Comparison of ENCODE assay signal across 8 cellular contexts in the genomic region with DNA sequence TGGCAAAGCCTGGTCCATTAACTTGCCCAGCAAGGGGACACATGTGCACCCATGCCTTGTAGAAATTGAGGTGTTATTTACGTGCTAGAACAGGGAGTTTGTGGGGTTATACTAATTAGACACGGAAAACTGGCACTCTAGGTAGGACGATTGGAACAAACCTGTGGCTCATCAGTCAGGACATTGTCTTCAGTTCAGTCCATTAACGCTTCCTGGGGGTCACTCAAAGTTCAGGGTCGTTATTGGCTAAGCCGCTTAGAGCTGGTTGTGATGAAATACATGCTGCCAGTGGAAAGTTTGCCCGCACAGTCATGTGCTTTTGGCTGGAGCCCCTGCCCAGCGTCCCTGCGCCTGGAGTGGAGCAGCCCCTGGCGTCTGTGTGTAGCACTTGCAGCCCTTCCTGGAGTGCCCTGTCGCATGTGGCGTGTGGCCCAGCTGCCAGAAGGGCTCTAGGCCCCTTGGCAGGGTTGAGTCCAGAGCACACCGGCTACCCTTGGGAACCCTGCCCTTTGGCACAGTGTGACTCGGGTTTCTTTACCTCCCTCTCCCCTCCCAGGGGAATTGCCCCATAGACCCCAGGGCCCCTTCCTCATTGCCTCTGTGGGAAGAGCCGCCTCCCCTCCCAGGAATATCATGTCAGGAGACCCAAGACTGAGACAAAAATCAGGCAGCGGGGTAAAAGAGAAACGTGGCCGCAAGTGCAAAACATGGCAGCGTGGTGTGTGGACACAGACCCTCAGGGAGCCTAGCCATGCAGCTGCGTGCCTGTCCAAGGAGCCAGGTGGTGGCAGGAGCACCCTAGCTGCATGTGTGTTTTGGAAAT. TPM values are rescaled to one million over a fixed set of nuclear protein-coding genes. Genes with fewer than 3 reads are reported as not detected.
A peak's percentile ranks its signal among the peaks of the same experiment; 100 is the strongest.
DNase-seq lines count a peak whose midpoint lies in the region; ATAC-seq and TF ChIP-seq lines count a peak whose summit lies in the region.

No MANE protein-coding gene starts in this region.

- no peak overlapping the region for H3K4me3 Mint-ChIP-seq in activated CD4-positive, alpha-beta T cell treated with anti-CD3 and anti-CD28 coated beads, Interleukin-2, amount 10 ng/mL, durations not matched to agents 24 days and 14 days

- H3K27ac Mint-ChIP-seq in activated CD4-positive, alpha-beta T cell treated with anti-CD3 and anti-CD28 coated beads, Interleukin-2, amount 10 ng/mL, durations not matched to agents 24 days and 14 days, result no peak overlapping the region

- peaks cover 14% of the 10 kb centered on the region for H3K36me3 Mint-ChIP-seq in activated CD4-positive, alpha-beta T cell treated with anti-CD3 and anti-CD28 coated beads, Interleukin-2, amount 10 ng/mL, durations not matched to agents 24 days and 14 days (ENCODE audit: low read depth)

- H3K9me3 Mint-ChIP-seq in activated CD4-positive, alpha-beta T cell treated with anti-CD3 and anti-CD28 coated beads, Interleukin-2, amount 10 ng/mL, durations not matched to agents 24 days and 14 days, result no peaks in the 10 kb centered on the region

- DNase-seq in SKM-1 (lab: John Stamatoyannopoulos, UW; ENCODE audit: unreplicated experiment) (peak; percentile 66), Right ventricle myocardium superior (peak; percentile 86), putamen (ENCODE audit: low spot score) (peak; percentile 89), dedifferentiated amniotic fluid mesenchymal stem cell (ENCODE audit: extremely low spot score) (no peak), NCI-H2029 treated with DMSO at 0.1 percent for 48 hours (lab: John Stamatoyannopoulos, UW) (no peak), T1000 (lab: John Stamatoyannopoulos, UW) (no peak)
- DNase-seq in activated CD4-positive, alpha-beta T cell treated with anti-CD3 and anti-CD28 coated beads, Interleukin-2, amount 10 ng/mL, durations not matched to agents 24 days and 14 days, result no peak

- H3K27me3 Mint-ChIP-seq in activated CD4-positive, alpha-beta T cell treated with anti-CD3 and anti-CD28 coated beads, Interleukin-2, amount 10 ng/mL, durations not matched to agents 24 days and 14 days, result no peaks in the 10 kb centered on the region

- peaks cover 2% of the 10 kb centered on the region for H3K4me1 Mint-ChIP-seq in activated CD4-positive, alpha-beta T cell treated with anti-CD3 and anti-CD28 coated beads, Interleukin-2, amount 10 ng/mL, durations not matched to agents 24 days and 14 days

- peak; percentile 39; the same call in 1 of the 3 replicates for TF ChIP-seq CTCF in GM12872 (IDR thresholded peaks at IDR 0.05; ENCODE audit: insufficient read depth, low read depth, low read length)

- ATAC-seq in Right ventricle myocardium superior (ENCODE audit: poor library complexity), result peak; percentile 97

- intact Hi-C loops in Right ventricle myocardium superior (cut with DNase I), result no loop called here
- intact Hi-C loops in activated CD4-positive, alpha-beta T cell treated with anti-CD3 and anti-CD28 coated beads, Interleukin-2, amount 10 ng/mL, durations not matched to agents 24 days and 14 days (cut with micrococcal nuclease), result no loop called here

RNA-seq across cellular contexts. Expression of gene ZNF775, which starts 9.8 kb away (rescaled TPM):
- 3.6 TPM for total RNA-seq in Right ventricle myocardium superior
- total RNA-seq in activated CD4-positive, alpha-beta T cell treated with anti-CD3 and anti-CD28 coated beads, Interleukin-2, amount 10 ng/mL, durations not matched to agents 24 days and 14 days, result 4.2 and 5.5 TPM in 2 replicates

RNA-seq across cellular contexts. Expression of gene REPIN1, which starts 20.3 kb away (rescaled TPM):
- 116 TPM for total RNA-seq in Right ventricle myocardium superior
- 73.6 and 79.7 TPM in 2 replicates for total RNA-seq in activated CD4-positive, alpha-beta T cell treated with anti-CD3 and anti-CD28 coated beads, Interleukin-2, amount 10 ng/mL, durations not matched to agents 24 days and 14 days

RNA-seq across cellular contexts. Expression of gene RARRES2, which starts 47.5 kb away (rescaled TPM):
- 24.0 TPM for total RNA-seq in Right ventricle myocardium superior
- total RNA-seq in activated CD4-positive, alpha-beta T cell treated with anti-CD3 and anti-CD28 coated beads, Interleukin-2, amount 10 ng/mL, durations not matched to agents 24 days and 14 days, result not detected in 2 replicates

Comparison
In these comparisons a context has a peak if more than half of its experiments do, and no peak if none do; other contexts are left out.
1. DNase-seq: peak in SKM-1 (single experiment), Right ventricle myocardium superior (single experiment) and putamen (single experiment); none in activated CD4-positive, alpha-beta T cell treated with anti-CD3 and anti-CD28 coated beads, Interleukin-2, amount 10 ng/mL, durations not matched to agents 24 days and 14 days (single experiment), dedifferentiated amniotic fluid mesenchymal stem cell (single experiment), NCI-H2029 treated with DMSO at 0.1 percent for 48 hours (single experiment) and T1000 (single experiment).
2. RNA of gene RARRES2, which starts 47.5 kb away (total RNA-seq): 24.0 TPM in Right ventricle myocardium superior (single experiment); not detected in activated CD4-positive, alpha-beta T cell treated with anti-CD3 and anti-CD28 coated beads, Interleukin-2, amount 10 ng/mL, durations not matched to agents 24 days and 14 days; every median in the first group is over 10 times any median in the second.